ENCODE assay signal across 8 cellular contexts in genomic region chr11:64304032-64304315, GRCh38. TPM values are rescaled to one million over a fixed set of nuclear protein-coding genes. Genes with fewer than 3 reads are reported as not detected.
DNase-seq lines count a peak whose midpoint lies in the region; ATAC-seq, FAIRE-seq and TF ChIP-seq lines count a peak whose summit lies in the region.

No MANE protein-coding gene starts in this region.

- DNase-seq in Calu3 (no peak), Panc1 (ENCODE audit: low read depth, low spot score) (no peak), epithelial cell of proximal tubule (ENCODE audit: low read depth) (no peak), pancreas (peak in 1 of 6 donors; percentile 34), NCI-H146 (lab: John Stamatoyannopoulos, UW) (no peak), NCI-H1694 treated with DMSO at 0.1 percent for 48 hours (lab: John Stamatoyannopoulos, UW) (no peak)
- no peak for DNase-seq in stimulated activated CD4-positive, alpha-beta T cell treated with anti-CD3 and anti-CD28 coated beads, Interleukin-12 subunit alpha, Interleukin-12 subunit beta, amount 100 ng/mL, for 4 hours

- POLR2A ChIA-PET in Panc1 (lab: Charles Lee), result interaction anchor here (0.6 to 1.5 kb wide), 2 partner anchors 19 to 98 kb away, joined by 9 to 10 read pairs; partner anchors contain the start of gene GPR137

- H3K4me3 ChIP-seq in Panc1 (ENCODE audit: low read depth in 2 of 2, low read length in 2 of 2) (peak overlapping the region; percentile 72 to 96), epithelial cell of proximal tubule (ENCODE audit: low read depth, low read length) (peak overlapping the region; percentile 68), pancreas (peak overlapping the region in 1 of 4 donors; percentile 69)

- peaks cover 34% of the 10 kb centered on the region for H3K4me1 Mint-ChIP-seq in Calu3 (ENCODE audit: low read depth, unreplicated experiment)

- peaks cover 21% of the 10 kb centered on the region for H3K27me3 Mint-ChIP-seq in Calu3 (ENCODE audit: unreplicated experiment)

- no peak for FAIRE-seq in pancreas (lab: Jason Lieb, UNC)

- BruUV-seq in Calu3 (replicated peaks; lab: Mats Ljungman, UMichigan) (no TSS peak), Panc1 (replicated peaks; lab: Mats Ljungman, UMichigan) (no TSS peak)

- peak overlapping the region; percentile 95 for H3K27ac ChIP-seq in Panc1 (ENCODE audit: low read length)
- H3K27ac ChIP-seq in pancreas, result peak overlapping the region in 3 of 4 donors; percentile 82 to 95 (median 92)

- TF ChIP-seq CTCF in Calu3 (IDR thresholded peaks at IDR 0.05; ENCODE audit: unreplicated experiment) (no peak), Panc1 (IDR thresholded peaks at IDR 0.05) (no peak), epithelial cell of proximal tubule (conservative IDR thresholded peaks at IDR 0.05; ENCODE audit: low read depth, low read length) (no peak), pancreas (IDR thresholded peaks at IDR 0.05) (no peak)

- H3K9me3 ChIP-seq in Panc1 (ENCODE audit: control insufficient read depth, insufficient read depth, low read depth, low read length) (no peaks in the 10 kb centered on the region), pancreas (no peaks in the 10 kb centered on the region)

- peak overlapping the region; percentile 50 for H3K27ac Mint-ChIP-seq in Calu3 (ENCODE audit: unreplicated experiment)

- peaks cover 39% of the 10 kb centered on the region for H3K36me3 Mint-ChIP-seq in Calu3 (ENCODE audit: insufficient read depth, unreplicated experiment)

- intact Hi-C loops in Calu3 (cut with micrococcal nuclease; ENCODE audit: unreplicated experiment) (loop anchor here (2.0 to 10.0 kb wide), 2 partner anchors 33 to 59 kb away; partner anchors contain the start of genes FKBP2 and PPP1R14B), Panc1 (cut with micrococcal nuclease; ENCODE audit: unreplicated experiment) (loop anchor here (10.0 kb wide), 1 partner anchor 59 kb away; the partner anchor contains the start of genes FKBP2 and PPP1R14B), pancreas (cut with DNase I) (no loop called here)

- no peaks in the 10 kb centered on the region for H3K9me3 Mint-ChIP-seq in Calu3 (ENCODE audit: low read depth, unreplicated experiment)

- H3K4me1 ChIP-seq in Panc1 (ENCODE audit: control insufficient read depth, insufficient read depth, low read length) (peaks cover 15% of the 10 kb centered on the region), pancreas (peaks cover 16 to 30% (median 19%) of the 10 kb centered on the region in 3 donors)

- no peaks in the 10 kb centered on the region for H3K36me3 ChIP-seq in Panc1 (ENCODE audit: control insufficient read depth, insufficient read depth, low read length)
- H3K36me3 ChIP-seq in pancreas, result no peaks in the 10 kb centered on the region

- no peaks in the 10 kb centered on the region for H3K27me3 ChIP-seq in Panc1 (ENCODE audit: control insufficient read depth, insufficient read depth, low read length)
- peaks cover 0 to 8% (median under 1%) of the 10 kb centered on the region in 4 donors for H3K27me3 ChIP-seq in pancreas

- CTCF ChIA-PET in Calu3 (lab: Charles Lee), result interaction anchor here (0.7 to 3.7 kb wide), 9 partner anchors 13 to 99 kb away, joined by 3 to 25 read pairs (median 4); partner anchors contain the start of genes PRDX5 and TRMT112
- CTCF ChIA-PET in Panc1 (lab: Charles Lee), result interaction anchor here (0.5 to 2.3 kb wide), 7 partner anchors 14 to 53 kb away, joined by 3 to 25 read pairs (median 4); partner anchors contain the start of genes BAD, GPR137, PRDX5 and TRMT112

- peak overlapping the region; percentile 100 for H3K4me3 Mint-ChIP-seq in Calu3 (ENCODE audit: low read depth, unreplicated experiment)

- in situ Hi-C loops in Panc1 (cut with HindIII; ENCODE audit: low pct_unique_long_range_greater_than_20kb, low sequenced_read_pairs), result no loop called here

- ATAC-seq in Panc1 (no peak), pancreas (no peak), GM19397 (IDR thresholded peaks at IDR 0.05; ENCODE audit: unreplicated experiment) (no peak)

- whole genome bisulfite sequencing in pancreas, 2 donors, result 49 to 53% methylated on average over 5 of the region's 5 CpGs

RNA-seq across cellular contexts. Expression of gene ESRRA, which starts 1.4 kb away (rescaled TPM):
- 53.4 and 59.7 TPM in 2 replicates for total RNA-seq in Calu3 (2022)
- 81.6 TPM for total RNA-seq in Panc1 (2021; ENCODE audit: unreplicated experiment)
- 60.2 TPM for polyA plus RNA-seq in Panc1 (2012; ENCODE audit: insufficient read length)
- 47.2 and 61.9 TPM in 2 replicates for total RNA-seq in epithelial cell of proximal tubule
- 10 to 100 TPM; 28.0 to 50.7 (median 37.9) TPM for total RNA-seq in pancreas
- polyA plus RNA-seq in pancreas, result 10 to 100 TPM; 61.0 to 62.3 TPM

RNA-seq across cellular contexts. Expression of gene CATSPERZ, which starts 3.8 kb away (rescaled TPM):
- total RNA-seq in Calu3 (2022) (0.85 TPM in 1 of 2 replicates, not detected in the other), Panc1 (2021; ENCODE audit: unreplicated experiment) (0.64 TPM), epithelial cell of proximal tubule (not detected in 2 replicates), pancreas (under 1 TPM in 1 of 6 donors, not detected in 5; 0.51 TPM)
- 3.0 TPM for polyA plus RNA-seq in Panc1 (2012; ENCODE audit: insufficient read length)
- polyA plus RNA-seq in pancreas, result 1 to 10 TPM in 1 of 2 donors, under 1 TPM in 1; 0.27 to 1.5 TPM

RNA-seq across cellular contexts. Expression of gene KCNK4, which starts 12.9 kb away (rescaled TPM):
- total RNA-seq in Calu3 (2022) (not detected in 2 replicates), Panc1 (2021; ENCODE audit: unreplicated experiment) (1.1 TPM), epithelial cell of proximal tubule (0.51 TPM in 1 of 2 replicates, not detected in the other), pancreas (not detected)
- 1.3 TPM for polyA plus RNA-seq in Panc1 (2012; ENCODE audit: insufficient read length)
- polyA plus RNA-seq in pancreas, result not detected

RNA-seq across cellular contexts. Expression of gene TRMT112, which starts 13.4 kb away (rescaled TPM):
- total RNA-seq in Calu3 (2022), result 197 and 211 TPM in 2 replicates
- 341 TPM for total RNA-seq in Panc1 (2021; ENCODE audit: unreplicated experiment)
- polyA plus RNA-seq in Panc1 (2012; ENCODE audit: insufficient read length), result 654 TPM
- total RNA-seq in epithelial cell of proximal tubule, result 359 and 470 TPM in 2 replicates
- 10 to 100 TPM; 53.3 to 85.0 (median 65.6) TPM for total RNA-seq in pancreas
- polyA plus RNA-seq in pancreas, result 100 to 1,000 TPM; 150 to 157 TPM

RNA-seq across cellular contexts. Expression of gene PRDX5, which starts 13.9 kb away (rescaled TPM):
- 165 TPM in 2 replicates for total RNA-seq in Calu3 (2022)
- 492 TPM for total RNA-seq in Panc1 (2021; ENCODE audit: unreplicated experiment)
- 1,326 TPM for polyA plus RNA-seq in Panc1 (2012; ENCODE audit: insufficient read length)
- 284 and 357 TPM in 2 replicates for total RNA-seq in epithelial cell of proximal tubule
- 100 to 1,000 TPM in 1 of 6 donors, 10 to 100 TPM in 5; 59.0 to 102 (median 80.6) TPM for total RNA-seq in pancreas
- polyA plus RNA-seq in pancreas, result 100 to 1,000 TPM; 204 to 245 TPM

Comparison
In these comparisons a context has a peak if more than half of its experiments do, and no peak if none do; other contexts are left out.
1. intact Hi-C loops: an anchor here in Calu3 (2.0 to 10.0 kb wide) and Panc1 (10.0 kb wide); none called in pancreas.